Comparison of ENCODE assay signal across 8 cellular contexts in genomic region chr12:56315626-56316473, GRCh38. TPM values are rescaled to one million over a fixed set of nuclear protein-coding genes. Genes with fewer than 3 reads are reported as not detected.
A peak's percentile ranks its signal among the peaks of the same experiment; 100 is the strongest.
DNase-seq lines count a peak whose midpoint lies in the region; ATAC-seq, FAIRE-seq and TF ChIP-seq lines count a peak whose summit lies in the region.

Gene CNPY2 (minus strand): TSS chr12:56315988. CDS start chr12:56315217, 771 bp downstream.

- POLR2A ChIA-PET in H1 (lab: Charles Lee; ENCODE audit: partially characterized antibody) = interaction anchor here (0.7 to 3.9 kb wide), 36 partner anchors 9 to 252 kb away, joined by 3 to 37 read pairs (median 6); partner anchors contain the start of genes ANKRD52, IL23A, PA2G4 and PAN2

- TF ChIP-seq EP300 in H1 (IDR thresholded peaks at IDR 0.05; ENCODE audit: borderline replicate concordance in 1 of 2, low read depth in 2 of 2, low read length in 2 of 2) = no peak

- H3K4me3 Mint-ChIP-seq in memory B cell = peak within 1 kb of the TSS; percentile 98

- TF ChIP-seq POLR2A in H1 (IDR thresholded peaks at IDR 0.05; ENCODE audit: control extremely low read depth in 1 of 2, low read depth in 2 of 2, low read length in 2 of 2) = peak; percentile 84 to 97

- DNase-seq in COLO829 (ENCODE audit: low spot score) (peak; percentile 83), HT1080 (ENCODE audit: low read depth) (peak; percentile 99), NOMO-1 treated with DMSO at 0.1 percent for 48 hours (lab: John Stamatoyannopoulos, UW; ENCODE audit: unreplicated experiment) (peak; percentile 96), H1 (ENCODE audit: low read depth in 1 of 2, low spot score in 2 of 2) (peak; percentile 94 to 98), memory B cell (ENCODE audit: low spot score in 2 of 2) (peak; percentile 89 to 93)
- peak; percentile 88 to 89 for DNase-seq in activated CD8-positive, alpha-beta memory T cell treated with anti-CD3 and anti-CD28 coated beads for 4 hours (ENCODE audit: low read depth in 2 of 2)
- DNase-seq in stimulated activated CD8-positive, alpha-beta memory T cell treated with anti-CD3 and anti-CD28 coated beads, Interleukin-12 subunit alpha, Interleukin-12 subunit beta, amount 100 ng/mL, for 24 hours (ENCODE audit: extremely low read depth) = peak; percentile 86

- H2AK5ac ChIP-seq in H1 (ENCODE audit: low read depth, low read length) = peak within 1 kb of the TSS; percentile 87; the same call in 1 of the 2 replicates

- peaks cover 4 to 16% of the 10 kb centered on the region in 2 experiments; a peak in 3 of 4 replicates for H3K79me2 ChIP-seq in H1 (ENCODE audit: control insufficient read depth in 1 of 2, insufficient read depth in 2 of 2, low read length in 2 of 2)

- H3K4me1 ChIP-seq in H1 (replicated peaks in 1 of 4; ENCODE audit: control insufficient read depth in 3 of 4, insufficient read depth in 4 of 4, low read length in 3 of 4) = peaks cover 0 to 6% (median 3%) of the 10 kb centered on the region in 4 experiments; a peak in 5 of 7 replicates

- H3K27me3 Mint-ChIP-seq in memory B cell = no peaks in the 10 kb centered on the region

- no peaks in the 10 kb centered on the region for H3K9me3 Mint-ChIP-seq in memory B cell

- peak within 1 kb of the TSS; percentile 98 for H4K8ac ChIP-seq in H1 (ENCODE audit: extremely low read depth, insufficient read depth, low read length)

- peak within 1 kb of the TSS; percentile 99 for H4K91ac ChIP-seq in H1 (replicated peaks; ENCODE audit: insufficient read length, low read length)

- peak; percentile 89 for ATAC-seq in GM21360 (IDR thresholded peaks at IDR 0.05; ENCODE audit: unreplicated experiment)
- peak; percentile 88 for ATAC-seq in memory B cell (ENCODE audit: low read depth)

- H3K14ac ChIP-seq in H1 (ENCODE audit: insufficient read length) = no peak within 1 kb of the TSS

- H2AFZ ChIP-seq in H1 (ENCODE audit: low read length) = peak within 1 kb of the TSS; percentile 79

- H3K56ac ChIP-seq in H1 (replicated peaks; ENCODE audit: insufficient read length, low read depth, low read length) = peak within 1 kb of the TSS; percentile 89

- H3K9me3 ChIP-seq in H1 (ENCODE audit: insufficient read depth in 2 of 2, low read depth in 1 of 2, low read length in 1 of 2) = no peaks in the 10 kb centered on the region

- peaks cover 10% of the 10 kb centered on the region for H3K36me3 Mint-ChIP-seq in memory B cell

- H2BK120ac ChIP-seq in H1 (replicated peaks; ENCODE audit: low read depth, low read length) = peak within 1 kb of the TSS; percentile 16

- no peak within 1 kb of the TSS for H3K23ac ChIP-seq in H1 (ENCODE audit: insufficient read length)

- H3K27ac Mint-ChIP-seq in memory B cell = peak within 1 kb of the TSS; percentile 97

- peak within 1 kb of the TSS; percentile 97 for H2BK5ac ChIP-seq in H1 (ENCODE audit: low read depth, low read length)

- H3K4ac ChIP-seq in H1 (replicated peaks; ENCODE audit: insufficient read length, low read depth, low read length) = peak within 1 kb of the TSS; percentile 81

- CTCF ChIA-PET in H1 (lab: Charles Lee; ENCODE audit: partially characterized antibody) = interaction anchor here (0.8 to 4.7 kb wide), 13 partner anchors 9 to 161 kb away, joined by 3 to 38 read pairs (median 7); partner anchors contain the start of genes PAN2, STAT2 and TIMELESS

- TF ChIP-seq RAD21 in H1 (IDR thresholded peaks at IDR 0.05 in 1 of 2, conservative IDR thresholded peaks at IDR 0.05 in 1 of 2; ENCODE audit: low read depth in 2 of 2, low read length in 2 of 2) = peak; percentile 37 to 44; a peak in 3 of 4 replicates

- peak within 1 kb of the TSS; percentile 83 to 89 for H3K4me2 ChIP-seq in H1 (ENCODE audit: insufficient read depth in 1 of 2, low read depth in 2 of 2, low read length in 2 of 2)

- no peaks in the 10 kb centered on the region for H4K20me1 ChIP-seq in H1 (replicated peaks in 1 of 2; ENCODE audit: control insufficient read depth in 1 of 2, insufficient read depth in 2 of 2, low read length in 2 of 2)

- H3K4me3 ChIP-seq in H1 (ENCODE audit: extremely low read depth in 1 of 4, insufficient read depth in 2 of 4, low read depth in 3 of 4, low read length in 4 of 4) = peak within 1 kb of the TSS; percentile 70 to 98 (median 96)

- 1% methylated on average over 54 of the region's 62 CpGs; no CpG with 5 or more reads in 1 of the 2 experiments for WGBS in H1 (ENCODE audit: extremely low coverage in 1 of 2, insufficient coverage in 1 of 2, insufficient read length in 1 of 2, insufficient replicate concordance in 2 of 2, low coverage in 1 of 2, low lambda C conversion rate in 2 of 2, missing lambda C conversion rate in 1 of 2), 2 experiments

- H3K79me1 ChIP-seq in H1 (ENCODE audit: low read depth, low read length) = peaks cover 4% of the 10 kb centered on the region

- peak; percentile 75 for FAIRE-seq in H1 (lab: Jason Lieb, UNC)

- H3K4me1 Mint-ChIP-seq in memory B cell = peaks cover 5% of the 10 kb centered on the region

- peak within 1 kb of the TSS; percentile 89; the same call in 1 of the 2 replicates for H3K18ac ChIP-seq in H1 (ENCODE audit: extremely low read depth, low read length)

- peak within 1 kb of the TSS; percentile 86 for H3K27ac ChIP-seq in H1 (ENCODE audit: low read depth, low read length)

- peak within 1 kb of the TSS; percentile 96 to 98 (median 98) for H3K9ac ChIP-seq in H1 (replicated peaks in 1 of 4; ENCODE audit: extremely low read depth in 1 of 4, low read depth in 3 of 4, low read length in 3 of 4)

- H3K27me3 ChIP-seq in H1 (replicated peaks in 1 of 4; ENCODE audit: control insufficient read depth in 3 of 4, extremely low read depth in 1 of 4, insufficient read depth in 3 of 4, low read length in 3 of 4) = no peaks in the 10 kb centered on the region

- H2BK20ac ChIP-seq in H1 (ENCODE audit: low read length) = 0 out of 2 replicates have a peak within 1 kb of the TSS, but pooled peaks have one; percentile 15

- H4K5ac ChIP-seq in H1 (ENCODE audit: insufficient read length, low read depth, low read length) = peak within 1 kb of the TSS; percentile 93

- peak within 1 kb of the TSS; percentile 71; the same call in 1 of the 2 replicates for H2BK12ac ChIP-seq in H1 (ENCODE audit: low read depth, low read length)

- peak; percentile 20 to 44 (median 28) for TF ChIP-seq CTCF in H1 (IDR thresholded peaks at IDR 0.05; ENCODE audit: control extremely low read depth in 1 of 3, insufficient read depth in 1 of 3, low read depth in 1 of 3, low read length in 3 of 3)

- 0 out of 2 replicates have a peak within 1 kb of the TSS, but pooled peaks have one; percentile 72 for H2BK15ac ChIP-seq in H1 (ENCODE audit: low read length)

- peaks cover 5 to 19% (median 15%) of the 10 kb centered on the region in 4 experiments; a peak in 7 of 8 replicates for H3K36me3 ChIP-seq in H1 (ENCODE audit: control insufficient read depth in 2 of 4, insufficient read depth in 4 of 4, low read length in 3 of 4)

- H3K23me2 ChIP-seq in H1 (ENCODE audit: low read depth, low read length) = peaks cover 9% of the 10 kb centered on the region

TF ChIP-seq in H1, 55 proteins besides CTCF, POLR2A, EP300 and RAD21 (continues in another document):
- TF ChIP-seq GABPA (IDR thresholded peaks at IDR 0.05; ENCODE audit: borderline replicate concordance, insufficient read depth, low read length) (peak; percentile 70; the same call in 1 of the 2 replicates), CBX8 (IDR thresholded peaks at IDR 0.05; ENCODE audit: borderline replicate concordance, low read depth, low read length) (no peak), SP1 (IDR thresholded peaks at IDR 0.05; ENCODE audit: low read depth, low read length) (peak; percentile 68), HDAC2 (IDR thresholded peaks at IDR 0.05; ENCODE audit: borderline replicate concordance in 1 of 2, low read depth in 2 of 2, low read length in 2 of 2) (no peak), JUND (IDR thresholded peaks at IDR 0.05; ENCODE audit: low read length) (no peak), CHD2 (IDR thresholded peaks at IDR 0.05; ENCODE audit: low read length) (peak; percentile 97), SRF (IDR thresholded peaks at IDR 0.05; ENCODE audit: low read depth, low read length) (no peak), FOSL1 (IDR thresholded peaks at IDR 0.05; ENCODE audit: insufficient read depth, low read depth, low read length) (no peak), POU5F1 (IDR thresholded peaks at IDR 0.05; ENCODE audit: low read depth, low read length) (no peak), SIX5 (IDR thresholded peaks at IDR 0.05; ENCODE audit: low read depth, low read length) (peak; percentile 99), CTBP2 (IDR thresholded peaks at IDR 0.05; ENCODE audit: borderline replicate concordance, insufficient read depth, insufficient read length, low read length) (no peak), ZNF274 (IDR thresholded peaks at IDR 0.05; ENCODE audit: borderline replicate concordance, extremely low read depth, low read length) (no peak), NANOG (IDR thresholded peaks at IDR 0.05; ENCODE audit: insufficient read depth, low read depth, low read length, poor library complexity, severe bottlenecking) (peak; percentile 31), GTF2F1 (IDR thresholded peaks at IDR 0.05; ENCODE audit: borderline replicate concordance, low read depth, low read length) (no peak), KDM4A (IDR thresholded peaks at IDR 0.05; ENCODE audit: low read depth, low read length, severe bottlenecking) (peak; percentile 80), RNF2 (IDR thresholded peaks at IDR 0.05; ENCODE audit: borderline replicate concordance, low read depth, low read length, missing control alignments, poor library complexity, severe bottlenecking) (no peak), CREB1 (IDR thresholded peaks at IDR 0.05) (peak; percentile 72; the same call in 1 of the 2 replicates), POLR2AphosphoS5 (IDR thresholded peaks at IDR 0.05; ENCODE audit: low read depth, low read length) (peak; percentile 89; the same call in 1 of the 2 replicates), CBX5 (IDR thresholded peaks at IDR 0.05; ENCODE audit: low read depth, low read length) (no peak), JUN (IDR thresholded peaks at IDR 0.05; ENCODE audit: low read depth, low read length) (no peak), ASH2L (IDR thresholded peaks at IDR 0.05; ENCODE audit: low read length) (peak; percentile 63)

RNA-seq across cellular contexts. Expression of gene CNPY2, which starts in this region (rescaled TPM):
- total RNA-seq in HT1080 (2014; rRNA removed; shearing (Covaris generic)) = 72.2 and 85.4 TPM in 2 replicates
- 50.5 and 63.2 TPM in 2 replicates for polyA plus RNA-seq in HT1080 (2015; cell fraction: cytosol; rRNA removed)
- polyA plus RNA-seq in HT1080 (2015; cell fraction: nucleus; rRNA removed) = 32.5 and 49.7 TPM in 2 replicates
- 195 and 203 TPM in 2 replicates for total RNA-seq in H1 (2021; fragmentation: NEBNext Ultra II Directional; extraction: Animal tissue kit (Norgen Biotek cat#: 25700))
- 222 and 281 TPM in 2 replicates for polyA plus RNA-seq in H1 (2011; rRNA removed)
- polyA plus RNA-seq in H1 (2011; cell fraction: cytosol; rRNA removed) = 271 TPM
- polyA plus RNA-seq in H1 (2011; cell fraction: nucleus; rRNA removed) = 153 TPM
- polyA plus RNA-seq in H1 (2012, experiment 1 of 2) = 233 to 359 TPM (median 237 TPM) in 4 replicates
- 156 TPM for polyA plus RNA-seq in H1 (2012, experiment 2 of 2)
- 307 TPM for polyA plus RNA-seq in H1 (2013, experiment 1 of 2)
- 332 TPM for polyA plus RNA-seq in H1 (2013, experiment 2 of 2)
- polyA minus RNA-seq in H1 (2011; rRNA and poly(A)+ RNA removed) = 158 and 191 TPM in 2 replicates
- polyA minus RNA-seq in H1 (2011; cell fraction: cytosol; rRNA and poly(A)+ RNA removed) = 66.9 TPM
- 67.8 TPM for polyA minus RNA-seq in H1 (2011; cell fraction: nucleus; rRNA and poly(A)+ RNA removed)

Comparison
In these comparisons a context has a peak if more than half of its experiments do, and no peak if none do; other contexts are left out.
1. Peak in every context shown above with its lines: DNase-seq, ATAC-seq, H3K4me3 ChIP-seq and H3K27ac ChIP-seq.